1 cellular context compared by ENCODE assay signal in the genomic region with DNA sequence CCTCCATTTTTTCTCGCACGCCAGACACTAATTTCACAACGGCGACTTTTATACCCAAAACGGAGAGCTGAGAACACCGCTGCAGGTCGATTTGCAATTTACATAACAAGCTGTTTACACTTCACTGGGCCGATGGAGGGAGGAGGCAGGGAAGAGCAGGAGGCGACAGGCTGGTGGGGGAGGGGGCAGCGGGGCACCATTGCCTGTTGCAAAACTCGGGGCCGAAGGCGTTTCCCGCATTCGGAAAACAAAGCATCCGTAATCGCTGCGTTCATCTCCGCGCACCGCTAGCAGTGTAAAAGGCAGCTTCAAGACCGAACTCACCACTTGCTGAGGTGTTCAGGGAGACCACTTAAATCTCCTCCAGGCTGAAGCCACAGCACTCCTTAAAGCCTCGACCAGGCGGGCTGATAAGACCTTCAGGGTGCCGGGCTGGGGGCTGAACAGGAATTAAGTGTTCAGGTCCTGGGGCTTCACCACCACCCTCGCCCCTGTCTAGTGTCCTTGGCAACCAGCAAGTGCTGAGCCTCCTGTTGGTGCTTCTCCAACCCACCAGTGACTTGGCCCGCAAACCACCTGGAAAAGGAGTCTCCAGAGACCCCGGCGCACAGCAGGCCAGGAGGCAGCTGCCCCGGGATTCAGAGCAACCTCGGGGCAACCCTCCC.
A peak's percentile ranks its signal among the peaks of the same experiment; 100 is the strongest.
TF ChIP-seq lines count a peak whose summit lies in the region.

No MANE protein-coding gene starts in this region.

TF ChIP-seq in HepG2, 621 proteins besides CTCF, POLR2A, EP300 and RAD21 (continued from another document and continues in another):
- 0 out of 2 replicates have a peak, but pooled peaks have one; percentile 32 for TF ChIP-seq REPIN1 (CRISPR knock-in tag; IDR thresholded peaks at IDR 0.05; ENCODE audit: borderline replicate concordance, low read depth)
- no peak for TF ChIP-seq TRIM24 (CRISPR knock-in tag; IDR thresholded peaks at IDR 0.05)
- 0 out of 2 replicates have a peak, but pooled peaks have one; percentile 47 for TF ChIP-seq NFKBIZ (CRISPR knock-in tag; IDR thresholded peaks at IDR 0.05)
- no peak for TF ChIP-seq PAWR (CRISPR knock-in tag; IDR thresholded peaks at IDR 0.05; ENCODE audit: borderline replicate concordance)
- TF ChIP-seq KDM3A (CRISPR knock-in tag; IDR thresholded peaks at IDR 0.05; ENCODE audit: low read depth) = no peak
- 0 out of 2 replicates have a peak, but pooled peaks have one; percentile 35 for TF ChIP-seq ZNF547 (CRISPR knock-in tag; IDR thresholded peaks at IDR 0.05)
- no peak for TF ChIP-seq FOXA1 (IDR thresholded peaks at IDR 0.05)
- peak; percentile 86 for TF ChIP-seq FOXA1 (CRISPR knock-in tag; IDR thresholded peaks at IDR 0.05)
- no peak for TF ChIP-seq SOX6 (IDR thresholded peaks at IDR 0.05)
- TF ChIP-seq SOX6 (CRISPR knock-in tag; IDR thresholded peaks at IDR 0.05) = peak; percentile 83
- TF ChIP-seq, protein P1, sequence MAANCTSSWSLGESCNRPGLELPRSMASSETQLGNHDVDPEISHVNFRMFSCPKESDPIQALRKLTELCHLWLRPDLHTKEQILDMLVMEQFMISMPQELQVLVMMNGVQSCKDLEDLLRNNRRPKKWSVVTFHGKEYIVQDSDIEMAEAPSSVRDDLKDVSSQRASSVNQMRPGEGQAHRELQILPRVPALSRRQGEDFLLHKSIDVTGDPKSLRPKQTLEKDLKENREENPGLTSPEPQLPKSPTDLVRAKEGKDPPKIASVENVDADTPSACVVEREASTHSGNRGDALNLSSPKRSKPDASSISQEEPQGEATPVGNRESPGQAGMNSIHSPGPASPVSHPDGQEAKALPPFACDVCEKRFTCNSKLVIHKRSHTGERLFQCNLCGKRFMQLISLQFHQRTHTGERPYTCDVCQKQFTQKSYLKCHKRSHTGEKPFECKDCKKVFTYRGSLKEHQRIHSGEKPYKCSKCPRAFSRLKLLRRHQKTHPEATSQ (CRISPR knock-in tag; IDR thresholded peaks at IDR 0.05; ENCODE audit: borderline replicate concordance) = 0 out of 2 replicates have a peak, but pooled peaks have one; percentile 66
- TF ChIP-seq DMAP1 (CRISPR knock-in tag; IDR thresholded peaks at IDR 0.05) = peak; percentile 27; the same call in 1 of the 2 replicates
- peak; percentile 64; the same call in 1 of the 2 replicates for TF ChIP-seq TBX2 (CRISPR knock-in tag; IDR thresholded peaks at IDR 0.05; ENCODE audit: borderline replicate concordance)
- TF ChIP-seq ELF1 (CRISPR knock-in tag; IDR thresholded peaks at IDR 0.05) = peak; percentile 18; the same call in 1 of the 2 replicates
- TF ChIP-seq ZNF432 (CRISPR knock-in tag; IDR thresholded peaks at IDR 0.05; ENCODE audit: borderline replicate concordance) = no peak
- TF ChIP-seq ZNF850 (CRISPR knock-in tag; conservative IDR thresholded peaks at IDR 0.05) = no peak
- peak; percentile 64; the same call in 1 of the 2 replicates for TF ChIP-seq ZSCAN25 (CRISPR knock-in tag; IDR thresholded peaks at IDR 0.05)
- TF ChIP-seq, protein P2, sequence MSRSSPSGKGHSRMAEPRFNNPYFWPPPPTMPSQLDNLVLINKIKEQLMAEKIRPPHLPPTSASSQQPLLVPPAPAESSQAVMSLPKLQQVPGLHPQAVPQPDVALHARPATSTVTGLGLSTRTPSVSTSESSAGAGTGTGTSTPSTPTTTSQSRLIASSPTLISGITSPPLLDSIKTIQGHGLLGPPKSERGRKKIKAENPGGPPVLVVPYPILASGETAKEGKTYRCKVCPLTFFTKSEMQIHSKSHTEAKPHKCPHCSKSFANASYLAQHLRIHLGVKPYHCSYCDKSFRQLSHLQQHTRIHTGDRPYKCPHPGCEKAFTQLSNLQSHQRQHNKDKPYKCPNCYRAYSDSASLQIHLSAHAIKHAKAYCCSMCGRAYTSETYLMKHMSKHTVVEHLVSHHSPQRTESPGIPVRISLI (CRISPR knock-in tag; IDR thresholded peaks at IDR 0.05; ENCODE audit: borderline replicate concordance) = 0 out of 2 replicates have a peak, but pooled peaks have one; percentile 22
- peak; percentile 61; the same call in 1 of the 2 replicates for TF ChIP-seq SOX5 (CRISPR knock-in tag; IDR thresholded peaks at IDR 0.05; ENCODE audit: borderline replicate concordance)
- TF ChIP-seq, protein P3, sequence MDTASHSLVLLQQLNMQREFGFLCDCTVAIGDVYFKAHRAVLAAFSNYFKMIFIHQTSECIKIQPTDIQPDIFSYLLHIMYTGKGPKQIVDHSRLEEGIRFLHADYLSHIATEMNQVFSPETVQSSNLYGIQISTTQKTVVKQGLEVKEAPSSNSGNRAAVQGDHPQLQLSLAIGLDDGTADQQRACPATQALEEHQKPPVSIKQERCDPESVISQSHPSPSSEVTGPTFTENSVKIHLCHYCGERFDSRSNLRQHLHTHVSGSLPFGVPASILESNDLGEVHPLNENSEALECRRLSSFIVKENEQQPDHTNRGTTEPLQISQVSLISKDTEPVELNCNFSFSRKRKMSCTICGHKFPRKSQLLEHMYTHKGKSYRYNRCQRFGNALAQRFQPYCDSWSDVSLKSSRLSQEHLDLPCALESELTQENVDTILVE (CRISPR knock-in tag; IDR thresholded peaks at IDR 0.05) = 0 out of 2 replicates have a peak, but pooled peaks have one; percentile 29
- TF ChIP-seq ZNF720 (CRISPR knock-in tag; IDR thresholded peaks at IDR 0.05) = no peak
- TF ChIP-seq RXRB (CRISPR knock-in tag; IDR thresholded peaks at IDR 0.05; ENCODE audit: borderline replicate concordance) = peak; percentile 33; the same call in 1 of the 2 replicates
- peak; percentile 25; the same call in 1 of the 2 replicates for TF ChIP-seq ZNF350 (CRISPR knock-in tag; IDR thresholded peaks at IDR 0.05; ENCODE audit: borderline replicate concordance, low read depth)
- TF ChIP-seq, protein P4, sequence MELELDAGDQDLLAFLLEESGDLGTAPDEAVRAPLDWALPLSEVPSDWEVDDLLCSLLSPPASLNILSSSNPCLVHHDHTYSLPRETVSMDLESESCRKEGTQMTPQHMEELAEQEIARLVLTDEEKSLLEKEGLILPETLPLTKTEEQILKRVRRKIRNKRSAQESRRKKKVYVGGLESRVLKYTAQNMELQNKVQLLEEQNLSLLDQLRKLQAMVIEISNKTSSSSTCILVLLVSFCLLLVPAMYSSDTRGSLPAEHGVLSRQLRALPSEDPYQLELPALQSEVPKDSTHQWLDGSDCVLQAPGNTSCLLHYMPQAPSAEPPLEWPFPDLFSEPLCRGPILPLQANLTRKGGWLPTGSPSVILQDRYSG (CRISPR knock-in tag; IDR thresholded peaks at IDR 0.05) = no peak
- no peak for TF ChIP-seq ZNF569 (CRISPR knock-in tag; IDR thresholded peaks at IDR 0.05; ENCODE audit: borderline replicate concordance)
- TF ChIP-seq FOXO1 (CRISPR knock-in tag; IDR thresholded peaks at IDR 0.05) = peak; percentile 14; the same call in 1 of the 2 replicates
- TF ChIP-seq HDAC2 (CRISPR knock-in tag; IDR thresholded peaks at IDR 0.05) = peak; percentile 61
- TF ChIP-seq, protein P5, sequence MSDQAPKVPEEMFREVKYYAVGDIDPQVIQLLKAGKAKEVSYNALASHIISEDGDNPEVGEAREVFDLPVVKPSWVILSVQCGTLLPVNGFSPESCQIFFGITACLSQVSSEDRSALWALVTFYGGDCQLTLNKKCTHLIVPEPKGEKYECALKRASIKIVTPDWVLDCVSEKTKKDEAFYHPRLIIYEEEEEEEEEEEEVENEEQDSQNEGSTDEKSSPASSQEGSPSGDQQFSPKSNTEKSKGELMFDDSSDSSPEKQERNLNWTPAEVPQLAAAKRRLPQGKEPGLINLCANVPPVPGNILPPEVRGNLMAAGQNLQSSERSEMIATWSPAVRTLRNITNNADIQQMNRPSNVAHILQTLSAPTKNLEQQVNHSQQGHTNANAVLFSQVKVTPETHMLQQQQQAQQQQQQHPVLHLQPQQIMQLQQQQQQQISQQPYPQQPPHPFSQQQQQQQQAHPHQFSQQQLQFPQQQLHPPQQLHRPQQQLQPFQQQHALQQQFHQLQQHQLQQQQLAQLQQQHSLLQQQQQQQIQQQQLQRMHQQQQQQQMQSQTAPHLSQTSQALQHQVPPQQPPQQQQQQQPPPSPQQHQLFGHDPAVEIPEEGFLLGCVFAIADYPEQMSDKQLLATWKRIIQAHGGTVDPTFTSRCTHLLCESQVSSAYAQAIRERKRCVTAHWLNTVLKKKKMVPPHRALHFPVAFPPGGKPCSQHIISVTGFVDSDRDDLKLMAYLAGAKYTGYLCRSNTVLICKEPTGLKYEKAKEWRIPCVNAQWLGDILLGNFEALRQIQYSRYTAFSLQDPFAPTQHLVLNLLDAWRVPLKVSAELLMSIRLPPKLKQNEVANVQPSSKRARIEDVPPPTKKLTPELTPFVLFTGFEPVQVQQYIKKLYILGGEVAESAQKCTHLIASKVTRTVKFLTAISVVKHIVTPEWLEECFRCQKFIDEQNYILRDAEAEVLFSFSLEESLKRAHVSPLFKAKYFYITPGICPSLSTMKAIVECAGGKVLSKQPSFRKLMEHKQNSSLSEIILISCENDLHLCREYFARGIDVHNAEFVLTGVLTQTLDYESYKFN (CRISPR knock-in tag; conservative IDR thresholded peaks at IDR 0.05) = peak; percentile 57; the same call in 1 of the 2 replicates
- TF ChIP-seq TRAFD1 (CRISPR knock-in tag; IDR thresholded peaks at IDR 0.05; ENCODE audit: borderline replicate concordance) = no peak
- no peak for TF ChIP-seq ZNF337 (CRISPR knock-in tag; IDR thresholded peaks at IDR 0.05; ENCODE audit: borderline replicate concordance, low read depth)
- no peak for TF ChIP-seq CBFB (CRISPR knock-in tag; IDR thresholded peaks at IDR 0.05)
- TF ChIP-seq RNF2 (conservative IDR thresholded peaks at IDR 0.05; ENCODE audit: low read depth) = peak; percentile 69; the same call in 1 of the 2 replicates
- peak; percentile 66 for TF ChIP-seq GATAD2A (CRISPR knock-in tag; IDR thresholded peaks at IDR 0.05)
- TF ChIP-seq ZFX (CRISPR knock-in tag; IDR thresholded peaks at IDR 0.05; ENCODE audit: low read depth) = peak; percentile 32
- 0 out of 2 replicates have a peak, but pooled peaks have one; percentile 40 for TF ChIP-seq KLF6 (CRISPR knock-in tag; IDR thresholded peaks at IDR 0.05)
- TF ChIP-seq HNRNPLL (IDR thresholded peaks at IDR 0.05; ENCODE audit: low read depth, low read length, poor library complexity, severe bottlenecking) = peak; percentile 66
- TF ChIP-seq SP5 (CRISPR knock-in tag; IDR thresholded peaks at IDR 0.05; ENCODE audit: borderline replicate concordance, low read depth) = peak; percentile 46; the same call in 1 of the 2 replicates
- TF ChIP-seq ZNF333 (CRISPR knock-in tag; IDR thresholded peaks at IDR 0.05; ENCODE audit: borderline replicate concordance) = 0 out of 2 replicates have a peak, but pooled peaks have one; percentile 12
- 0 out of 2 replicates have a peak, but pooled peaks have one; percentile 68 for TF ChIP-seq CSRNP1 (CRISPR knock-in tag; IDR thresholded peaks at IDR 0.05)
- no peak for TF ChIP-seq REXO4 (CRISPR knock-in tag; IDR thresholded peaks at IDR 0.05; ENCODE audit: borderline replicate concordance)
- peak; percentile 65; the same call in 1 of the 2 replicates for TF ChIP-seq ZNF441 (CRISPR knock-in tag; IDR thresholded peaks at IDR 0.05; ENCODE audit: borderline replicate concordance)
- TF ChIP-seq ZMYM3 (CRISPR knock-in tag; IDR thresholded peaks at IDR 0.05) = peak; percentile 39; the same call in 1 of the 2 replicates
- TF ChIP-seq HOMEZ (CRISPR knock-in tag; IDR thresholded peaks at IDR 0.05; ENCODE audit: low read depth) = 0 out of 2 replicates have a peak, but pooled peaks have one; percentile 44
- peak; percentile 69 for TF ChIP-seq ZNF781 (CRISPR knock-in tag; IDR thresholded peaks at IDR 0.05; ENCODE audit: borderline replicate concordance, not compliant biosample characterization)
- TF ChIP-seq XBP1 (CRISPR knock-in tag; IDR thresholded peaks at IDR 0.05) = no peak
- TF ChIP-seq, protein P6, sequence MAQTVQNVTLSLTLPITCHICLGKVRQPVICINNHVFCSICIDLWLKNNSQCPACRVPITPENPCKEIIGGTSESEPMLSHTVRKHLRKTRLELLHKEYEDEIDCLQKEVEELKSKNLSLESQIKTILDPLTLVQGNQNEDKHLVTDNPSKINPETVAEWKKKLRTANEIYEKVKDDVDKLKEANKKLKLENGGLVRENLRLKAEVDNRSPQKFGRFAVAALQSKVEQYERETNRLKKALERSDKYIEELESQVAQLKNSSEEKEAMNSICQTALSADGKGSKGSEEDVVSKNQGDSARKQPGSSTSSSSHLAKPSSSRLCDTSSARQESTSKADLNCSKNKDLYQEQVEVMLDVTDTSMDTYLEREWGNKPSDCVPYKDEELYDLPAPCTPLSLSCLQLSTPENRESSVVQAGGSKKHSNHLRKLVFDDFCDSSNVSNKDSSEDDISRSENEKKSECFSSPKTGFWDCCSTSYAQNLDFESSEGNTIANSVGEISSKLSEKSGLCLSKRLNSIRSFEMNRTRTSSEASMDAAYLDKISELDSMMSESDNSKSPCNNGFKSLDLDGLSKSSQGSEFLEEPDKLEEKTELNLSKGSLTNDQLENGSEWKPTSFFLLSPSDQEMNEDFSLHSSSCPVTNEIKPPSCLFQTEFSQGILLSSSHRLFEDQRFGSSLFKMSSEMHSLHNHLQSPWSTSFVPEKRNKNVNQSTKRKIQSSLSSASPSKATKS (CRISPR knock-in tag; IDR thresholded peaks at IDR 0.05) = peak; percentile 77; the same call in 1 of the 2 replicates
